11 cellular contexts compared by ENCODE assay signal in the genomic region with DNA sequence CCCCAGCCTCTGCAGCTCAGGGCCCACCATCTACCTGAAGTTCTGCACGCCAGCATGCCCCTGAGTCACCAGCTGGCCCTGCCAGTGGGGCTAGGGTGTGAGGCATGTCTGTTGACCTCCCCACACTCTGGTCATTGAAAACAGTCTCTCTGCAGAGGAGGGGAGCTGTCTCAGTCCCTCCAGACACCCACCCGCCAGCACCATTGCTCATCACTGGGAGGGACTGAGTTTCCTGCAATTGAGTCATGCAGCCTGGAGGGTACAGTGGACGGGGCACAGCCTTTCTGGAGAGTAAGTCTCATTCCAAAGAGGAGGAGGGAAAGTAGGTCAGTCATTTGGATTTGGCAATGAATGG. TPM values are rescaled to one million over a fixed set of nuclear protein-coding genes. Genes with fewer than 3 reads are reported as not detected.
DNase-seq lines count a peak whose midpoint lies in the region; FAIRE-seq and TF ChIP-seq lines count a peak whose summit lies in the region.
"Had no signal": no experiment of that assay in that cellular context is flagged by ENCODE, and none has a peak within 500 bp of the region (broad histone marks: within the 10 kb centered on the region; RNA-seq: fewer than 3 reads in every experiment).

No MANE protein-coding gene starts in this region.

- H3K9me3 ChIP-seq in SK-N-SH, result no peaks in the 10 kb centered on the region

- peaks cover 0 to 32% of the 10 kb centered on the region in 2 experiments; a peak in 3 of 4 replicates for H3K4me1 ChIP-seq in SK-N-SH (ENCODE audit: control insufficient read depth in 1 of 2, insufficient read depth in 2 of 2, low read depth in 1 of 2, low read length in 1 of 2)

- no peaks in the 10 kb centered on the region for H3K9me3 Mint-ChIP-seq in activated CD4-positive, alpha-beta memory T cell treated with anti-CD3 and anti-CD28 coated beads for 36 hours
- H3K9me3 Mint-ChIP-seq: activated T-cell treated with anti-CD3 and anti-CD28 coated beads, Interleukin-2, amount 50 U/mL, for 4 hours had no signal

- peak; percentile 56 for DNase-seq in GOT3 (lab: John Stamatoyannopoulos, UW)
- DNase-seq in SK-N-SH, result no peak
- peak; percentile 91 to 96 for DNase-seq in foreskin fibroblast
- DNase-seq in stromal cell of bone marrow (ENCODE audit: low read depth), result peak; percentile 75
- DNase-seq in D721Med (ENCODE audit: insufficient read length, low spot score), result no peak
- DNase-seq in activated CD4-positive, alpha-beta memory T cell treated with anti-CD3 and anti-CD28 coated beads for 36 hours, result no peak
- DNase-seq in T-helper 2 cell, result no peak
- DNase-seq: activated T-cell treated with anti-CD3 and anti-CD28 coated beads, Interleukin-2, amount 50 U/mL, for 4 hours; midbrain; NCI-H187 treated with DMSO at 0.1 percent for 48 hours had no signal

- POLR2A ChIA-PET in SK-N-SH (lab: Yijun Ruan, JAX), result no interaction called here
- POLR2A ChIA-PET in activated CD4-positive, alpha-beta memory T cell treated with anti-CD3 and anti-CD28 coated beads for 36 hours (lab: Charles Lee), result no interaction called here

- no peak overlapping the region for H3K4me3 Mint-ChIP-seq in activated CD4-positive, alpha-beta memory T cell treated with anti-CD3 and anti-CD28 coated beads for 36 hours
- H3K4me3 Mint-ChIP-seq: activated T-cell treated with anti-CD3 and anti-CD28 coated beads, Interleukin-2, amount 50 U/mL, for 4 hours had no signal

- H3K79me2 ChIP-seq in SK-N-SH (ENCODE audit: insufficient read depth), result no peaks in the 10 kb centered on the region

- intact Hi-C loops in activated CD4-positive, alpha-beta memory T cell treated with anti-CD3 and anti-CD28 coated beads for 36 hours (cut with micrococcal nuclease), result no loop called here

- 3% methylated on average over 3 of the region's 3 CpGs for WGBS in SK-N-SH (ENCODE audit: low lambda C conversion rate)

- TF ChIP-seq CTCF in SK-N-SH (IDR thresholded peaks at IDR 0.05), result no peak
- TF ChIP-seq CTCF in foreskin fibroblast (IDR thresholded peaks at IDR 0.05; ENCODE audit: low read depth, low read length), result no peak
- TF ChIP-seq CTCF in D721Med (IDR thresholded peaks at IDR 0.05; ENCODE audit: insufficient read depth, missing control alignments), result no peak

- H3F3A ChIP-seq in SK-N-SH (replicated peaks; ENCODE audit: insufficient read depth), result peaks cover 18% of the 10 kb centered on the region

- H3K36me3 Mint-ChIP-seq in activated CD4-positive, alpha-beta memory T cell treated with anti-CD3 and anti-CD28 coated beads for 36 hours, result no peaks in the 10 kb centered on the region

- H3K27me3 Mint-ChIP-seq in activated CD4-positive, alpha-beta memory T cell treated with anti-CD3 and anti-CD28 coated beads for 36 hours, result peaks cover 6% of the 10 kb centered on the region

- no peak for FAIRE-seq in D721Med (lab: Jason Lieb, UNC)
- FAIRE-seq: endometrium had no signal

- peak overlapping the region in 1 of 2 experiments; percentile 80; a peak in 2 of 4 replicates for H3K27ac ChIP-seq in SK-N-SH (ENCODE audit: low read depth in 2 of 2, low read length in 1 of 2)

- no peak overlapping the region for H3K27ac Mint-ChIP-seq in activated CD4-positive, alpha-beta memory T cell treated with anti-CD3 and anti-CD28 coated beads for 36 hours

- CTCF ChIA-PET in SK-N-SH (lab: Yijun Ruan, JAX), result interaction anchor here (1.4 kb wide), 1 partner anchor 9 kb away, joined by 3 read pairs; no protein-coding TSS in a partner anchor
- CTCF ChIA-PET in activated CD4-positive, alpha-beta memory T cell treated with anti-CD3 and anti-CD28 coated beads for 36 hours (lab: Charles Lee), result no interaction called here

- H3K4me3 ChIP-seq in SK-N-SH (ENCODE audit: low read depth in 2 of 2, low read length in 1 of 2), result no peak overlapping the region; a peak in 1 of 4 replicates
- H3K4me3 ChIP-seq in foreskin fibroblast (ENCODE audit: low read depth in 1 of 2, low read length in 2 of 2), result no peak overlapping the region

- peak overlapping the region; percentile 38; the same call in 1 of the 2 replicates for H3K9ac ChIP-seq in SK-N-SH

- H3K4me2 ChIP-seq in SK-N-SH, result peak overlapping the region; percentile 44

- no peaks in the 10 kb centered on the region for H3K27me3 ChIP-seq in SK-N-SH (ENCODE audit: insufficient read depth)

- no peak for TF ChIP-seq RAD21 in SK-N-SH (IDR thresholded peaks at IDR 0.05; ENCODE audit: low read length)

- peak in 1 of 2 experiments; percentile 64; a peak in 1 of 4 replicates for TF ChIP-seq EP300 in SK-N-SH (IDR thresholded peaks at IDR 0.05; ENCODE audit: borderline replicate concordance in 1 of 2, low read depth in 1 of 2, low read length in 1 of 2)

- H3K36me3 ChIP-seq in SK-N-SH (replicated peaks in 1 of 2; ENCODE audit: control insufficient read depth in 1 of 2, insufficient read depth in 2 of 2, low read length in 1 of 2), result no peaks in the 10 kb centered on the region

- H3K9me2 ChIP-seq in SK-N-SH, result no peaks in the 10 kb centered on the region

- no peaks in the 10 kb centered on the region for H3K4me1 Mint-ChIP-seq in activated CD4-positive, alpha-beta memory T cell treated with anti-CD3 and anti-CD28 coated beads for 36 hours (ENCODE audit: low read depth)

- no peak overlapping the region for H2AFZ ChIP-seq in SK-N-SH (ENCODE audit: low read depth)

- no peaks in the 10 kb centered on the region for H4K20me1 ChIP-seq in SK-N-SH (ENCODE audit: insufficient read depth)

TF ChIP-seq in SK-N-SH, 30 proteins besides CTCF, POLR2A, EP300 and RAD21:
- TF ChIP-seq TCF12 (IDR thresholded peaks at IDR 0.05) (peak; percentile 77), RXRA (IDR thresholded peaks at IDR 0.05; ENCODE audit: borderline replicate concordance, low read depth) (peak; percentile 80; the same call in 1 of the 2 replicates), FOSL2 (IDR thresholded peaks at IDR 0.05; ENCODE audit: borderline replicate concordance, low read depth) (peak; percentile 85), FOXM1 (IDR thresholded peaks at IDR 0.05; ENCODE audit: low read depth) (no peak), NFIC (IDR thresholded peaks at IDR 0.05; ENCODE audit: borderline replicate concordance) (peak; percentile 50; the same call in 1 of the 2 replicates), SMC3 (IDR thresholded peaks at IDR 0.05; ENCODE audit: low read depth, low read length) (no peak)
- TF ChIP-seq, protein P1, sequence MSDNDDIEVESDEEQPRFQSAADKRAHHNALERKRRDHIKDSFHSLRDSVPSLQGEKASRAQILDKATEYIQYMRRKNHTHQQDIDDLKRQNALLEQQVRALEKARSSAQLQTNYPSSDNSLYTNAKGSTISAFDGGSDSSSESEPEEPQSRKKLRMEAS (IDR thresholded peaks at IDR 0.05; ENCODE audit: low read depth), result peak; percentile 41; the same call in 1 of the 2 replicates
TF ChIP-seq in SK-N-SH: peak in this region for 5.

RNA-seq across cellular contexts. Expression of gene COL5A1, which starts 16.8 kb away (rescaled TPM):
- 26.4 and 73.8 TPM in 2 replicates for polyA plus RNA-seq in SK-N-SH (2012; rRNA removed)
- polyA plus RNA-seq in SK-N-SH (2012; cell fraction: cytosol; rRNA removed), result 37.9 and 52.7 TPM in 2 replicates
- 131 and 166 TPM in 2 replicates for polyA plus RNA-seq in SK-N-SH (2012; cell fraction: nucleus; rRNA removed)
- under 1 TPM; 0.12 to 0.19 TPM for total RNA-seq in activated CD4-positive, alpha-beta memory T cell treated with anti-CD3 and anti-CD28 coated beads for 36 hours

Comparison
In these comparisons a context has a peak if more than half of its experiments do, and no peak if none do; other contexts are left out.
1. DNase-seq: peak in GOT3 (single experiment), foreskin fibroblast (2 of 2) and stromal cell of bone marrow (single experiment); none in SK-N-SH (single experiment), D721Med (single experiment), activated CD4-positive, alpha-beta memory T cell treated with anti-CD3 and anti-CD28 coated beads for 36 hours (single experiment) and T-helper 2 cell (0 of 5).